ENCODE assay signal across 32 cellular contexts in genomic region chr3:37037352-37037751, GRCh38. TPM values are rescaled to one million over a fixed set of nuclear protein-coding genes. Genes with fewer than 3 reads are reported as not detected.
A peak's percentile ranks its signal among the peaks of the same experiment; 100 is the strongest.
DNase-seq lines count a peak whose midpoint lies in the region; ATAC-seq, FAIRE-seq and TF ChIP-seq lines count a peak whose summit lies in the region.
"Had no signal": no experiment of that assay in that cellular context is flagged by ENCODE, and none has a peak within 500 bp of the region (broad histone marks: within the 10 kb centered on the region; RNA-seq: fewer than 3 reads in every experiment).

No MANE protein-coding gene starts in this region.

- H3K27ac ChIP-seq in K562 (ENCODE audit: extremely low read depth, low read depth, low read length): no peak overlapping the region
- H3K27ac ChIP-seq: 22Rv1; A549; BLaER1; BLaER1 treated with 17β-estradiol and CSF1 and Interleukin-3, amounts not matched to agents 10 nM and 100 nM; C4-2B had no signal

- POLR2A ChIA-PET in K562 (lab: Yijun Ruan, JAX): interaction anchor here (0.6 to 2.5 kb wide), 5 partner anchors 12 to 362 kb away, joined by 3 to 7 read pairs (median 3); partner anchors contain the start of gene MLH1

- H3K9me3 Mint-ChIP-seq in activated naive CD4-positive, alpha-beta T cell treated with anti-CD3 and anti-CD28 coated beads, Interleukin-2, amount 10 ng/mL, durations not matched to agents 7 days and 5 days: no peaks in the 10 kb centered on the region
- peaks cover 8% of the 10 kb centered on the region for H3K9me3 Mint-ChIP-seq in activated naive CD4-positive, alpha-beta T cell treated with anti-CD3 and anti-CD28 coated beads for 36 hours
- H3K9me3 Mint-ChIP-seq: CD4-positive, alpha-beta T cell had no signal

- no peaks in the 10 kb centered on the region for H3K27me3 ChIP-seq in K562 (ENCODE audit: control insufficient read depth in 2 of 2, insufficient read depth in 2 of 2, low read length in 2 of 2)
- H3K27me3 ChIP-seq: BE2C; BLaER1; BLaER1 treated with 17β-estradiol and CSF1 and Interleukin-3, amounts not matched to agents 10 nM and 100 nM had no signal

- no peaks in the 10 kb centered on the region for H3K4me1 ChIP-seq in K562 (replicated peaks in 1 of 2; ENCODE audit: control insufficient read depth in 2 of 2, insufficient read depth in 2 of 2, low read length in 2 of 2)
- H3K4me1 ChIP-seq: A549; BE2C; BLaER1; BLaER1 treated with 17β-estradiol and CSF1 and Interleukin-3, amounts not matched to agents 10 nM and 100 nM; Caco-2 had no signal

- H3K27me3 Mint-ChIP-seq in activated naive CD4-positive, alpha-beta T cell treated with anti-CD3 and anti-CD28 coated beads, Interleukin-2, amount 10 ng/mL, durations not matched to agents 7 days and 5 days: no peaks in the 10 kb centered on the region
- no peaks in the 10 kb centered on the region for H3K27me3 Mint-ChIP-seq in activated naive CD4-positive, alpha-beta T cell treated with anti-CD3 and anti-CD28 coated beads for 36 hours (ENCODE audit: low read depth)
- H3K27me3 Mint-ChIP-seq: B cell; CD4-positive, alpha-beta memory T cell; CD4-positive, alpha-beta T cell; CD4-positive, CD25-positive, alpha-beta regulatory T cell; CD8-positive, alpha-beta memory T cell had no signal

- no peak for TF ChIP-seq POLR2A in K562 (conservative IDR thresholded peaks at IDR 0.05)

- no peak for TF ChIP-seq RAD21 in K562 (CRISPR knock-in tag; conservative IDR thresholded peaks at IDR 0.05 in 1 of 2, IDR thresholded peaks at IDR 0.05 in 1 of 2)

- H3K4me3 ChIP-seq in K562: no peak overlapping the region
- H3K4me3 ChIP-seq: A549; BLaER1; BLaER1 treated with 17β-estradiol and CSF1 and Interleukin-3, amounts not matched to agents 10 nM and 100 nM had no signal

- BruUV-seq in K562 (replicated peaks; lab: Mats Ljungman, UMichigan): no TSS peak

- H2AFZ ChIP-seq in K562 (ENCODE audit: low read depth, low read length): no peak overlapping the region

- H3K9me1 ChIP-seq in K562 (ENCODE audit: control insufficient read depth, insufficient read depth, low read length): no peaks in the 10 kb centered on the region

- no peak overlapping the region for H3K9ac ChIP-seq in K562 (ENCODE audit: insufficient read depth in 1 of 2, low read depth in 2 of 2, low read length in 2 of 2)
- H3K9ac ChIP-seq: BLaER1; BLaER1 treated with 17β-estradiol and CSF1 and Interleukin-3, amounts not matched to agents 10 nM and 100 nM had no signal

- ATAC-seq in K562: no peak
- ATAC-seq: A549; CD8-positive, alpha-beta T cell had no signal

- H3K4me2 ChIP-seq in K562 (ENCODE audit: insufficient read depth, low read length): no peak overlapping the region
- H3K4me2 ChIP-seq: A549; BLaER1; BLaER1 treated with 17β-estradiol and CSF1 and Interleukin-3, amounts not matched to agents 10 nM and 100 nM had no signal

- no peak overlapping the region for H3K4me3 Mint-ChIP-seq in activated naive CD4-positive, alpha-beta T cell treated with anti-CD3 and anti-CD28 coated beads, Interleukin-2, amount 10 ng/mL, durations not matched to agents 7 days and 5 days
- H3K4me3 Mint-ChIP-seq in activated naive CD4-positive, alpha-beta T cell treated with anti-CD3 and anti-CD28 coated beads for 36 hours: no peak overlapping the region
- H3K4me3 Mint-ChIP-seq: B cell; CD14-positive monocyte; CD4-positive, alpha-beta memory T cell; CD4-positive, alpha-beta T cell; CD4-positive, CD25-positive, alpha-beta regulatory T cell; CD8-positive, alpha-beta memory T cell; CD8-positive, alpha-beta T cell had no signal

- intact Hi-C loops in activated naive CD4-positive, alpha-beta T cell treated with anti-CD3 and anti-CD28 coated beads for 36 hours (cut with micrococcal nuclease): no loop called here
- intact Hi-C loops in K562 (cut with micrococcal nuclease): no loop called here

- H3K27ac Mint-ChIP-seq in activated naive CD4-positive, alpha-beta T cell treated with anti-CD3 and anti-CD28 coated beads, Interleukin-2, amount 10 ng/mL, durations not matched to agents 7 days and 5 days: peak overlapping the region; percentile 6
- H3K27ac Mint-ChIP-seq in activated naive CD4-positive, alpha-beta T cell treated with anti-CD3 and anti-CD28 coated beads for 36 hours: no peak overlapping the region
- H3K27ac Mint-ChIP-seq: B cell; CD4-positive, alpha-beta T cell; CD4-positive, CD25-positive, alpha-beta regulatory T cell; CD8-positive, alpha-beta T cell had no signal

- no peak for DNase-seq in activated naive CD4-positive, alpha-beta T cell treated with anti-CD3 and anti-CD28 coated beads, Interleukin-2, amount 10 ng/mL, durations not matched to agents 7 days and 5 days
- no peak for DNase-seq in activated naive CD4-positive, alpha-beta T cell treated with anti-CD3 and anti-CD28 coated beads for 36 hours
- DNase-seq in K562 (ENCODE audit: extremely low read depth in 1 of 4, low spot score in 3 of 4): no peak
- DNase-seq in activated CD4-positive, CD25-positive, alpha-beta regulatory T cell (lab: John Stamatoyannopoulos, UW): no peak
- DNase-seq: 8988T; ACHN; AML-193; BE2C; C1 segment of cervical spinal cord; Caco-2; Calu3; CD4-positive, alpha-beta memory T cell; CD4-positive, alpha-beta T cell; CD4-positive, CD25-positive, alpha-beta regulatory T cell; CD8-positive, alpha-beta memory T cell; CD8-positive, alpha-beta T cell; COR-L47; DMS 273 treated with DMSO at 0.1 percent for 48 hours; DMS153; DMS53; DMS79; DMS79 treated with DMSO at 0.1 percent for 48 hours; DND-41; EL had no signal

- peak; percentile 40; the same call in 1 of the 2 replicates for TF ChIP-seq EP300 in K562 (IDR thresholded peaks at IDR 0.05; ENCODE audit: low read length)

- in situ Hi-C loops in K562 (cut with MboI): no loop called here

- 84% methylated on average over 3 of the region's 3 CpGs for WGBS in K562 (ENCODE audit: insufficient coverage, low coverage, missing lambda C conversion rate)

- CTCF ChIA-PET in activated naive CD4-positive, alpha-beta T cell treated with anti-CD3 and anti-CD28 coated beads, Interleukin-2, amount 10 ng/mL, durations not matched to agents 7 days and 5 days (lab: Charles Lee): no interaction called here
- CTCF ChIA-PET in activated naive CD4-positive, alpha-beta T cell treated with anti-CD3 and anti-CD28 coated beads for 36 hours (lab: Charles Lee): interaction anchor here (2.2 kb wide), 1 partner anchor 14 kb away, joined by 6 read pairs; no protein-coding TSS in a partner anchor
- CTCF ChIA-PET in K562 (lab: Yijun Ruan, JAX; ENCODE audit: low intra/inter-chr PET ratio): no interaction called here

- peaks cover 3% of the 10 kb centered on the region for H3K9me3 ChIP-seq in K562 (replicated peaks; ENCODE audit: control insufficient read depth, insufficient read depth, low read depth, low read length)
- H3K9me3 ChIP-seq: BE2C, Caco-2 had no signal

- H3K36me3 Mint-ChIP-seq in activated naive CD4-positive, alpha-beta T cell treated with anti-CD3 and anti-CD28 coated beads, Interleukin-2, amount 10 ng/mL, durations not matched to agents 7 days and 5 days: peaks cover 69% of the 10 kb centered on the region
- H3K36me3 Mint-ChIP-seq in activated naive CD4-positive, alpha-beta T cell treated with anti-CD3 and anti-CD28 coated beads for 36 hours (ENCODE audit: low read depth): peaks cover 72% of the 10 kb centered on the region

- FAIRE-seq in K562 (lab: Jason Lieb, UNC): no peak
- FAIRE-seq: A204.1, A549 had no signal

- H3K36me3 ChIP-seq in K562 (ENCODE audit: control insufficient read depth, insufficient read depth, low read length): peaks cover 97% of the 10 kb centered on the region

- TF ChIP-seq CTCF in K562 (IDR thresholded peaks at IDR 0.05 in 2 of 3, conservative IDR thresholded peaks at IDR 0.05 in 1 of 3; ENCODE audit: insufficient read depth in 2 of 3, low read depth in 1 of 3, low read length in 3 of 3): no peak

- no peaks in the 10 kb centered on the region for H3K4me1 Mint-ChIP-seq in activated naive CD4-positive, alpha-beta T cell treated with anti-CD3 and anti-CD28 coated beads, Interleukin-2, amount 10 ng/mL, durations not matched to agents 7 days and 5 days
- no peaks in the 10 kb centered on the region for H3K4me1 Mint-ChIP-seq in activated naive CD4-positive, alpha-beta T cell treated with anti-CD3 and anti-CD28 coated beads for 36 hours (ENCODE audit: low read depth)
- H3K4me1 Mint-ChIP-seq: B cell, CD14-positive monocyte had no signal

- H3K79me2 ChIP-seq in K562 (ENCODE audit: control insufficient read depth, insufficient read depth, low read length): no peaks in the 10 kb centered on the region

- no peaks in the 10 kb centered on the region for H4K20me1 ChIP-seq in K562 (replicated peaks; ENCODE audit: control insufficient read depth, insufficient read depth, low read length)
- H4K20me1 ChIP-seq: BLaER1; BLaER1 treated with 17β-estradiol and CSF1 and Interleukin-3, amounts not matched to agents 10 nM and 100 nM had no signal

RNA-seq across cellular contexts. Expression of gene MLH1, which starts 44.0 kb away (rescaled TPM):
- 10 to 100 TPM; 86.6 to 95.3 TPM for total RNA-seq in activated naive CD4-positive, alpha-beta T cell treated with anti-CD3 and anti-CD28 coated beads for 36 hours
- total RNA-seq in K562 (2011; cell fraction: chromatin; rRNA removed; ENCODE audit: low replicate concordance): 83.9 and 136 TPM in 2 replicates
- 66.8 and 72.0 TPM in 2 replicates for total RNA-seq in K562 (2011; cell fraction: nucleolus; rRNA removed)
- total RNA-seq in K562 (2011; cell fraction: nucleoplasm; rRNA removed): 70.8 and 71.4 TPM in 2 replicates
- total RNA-seq in K562 (2014; rRNA removed) (106 and 123 TPM in 2 replicates), K562 (2014; rRNA removed; fragmentation: Illumina TruSeq; extraction: Trizol) (116 and 132 TPM in 2 replicates), K562 (2015; rRNA removed; fragmentation: Illumina TruSeq; extraction: Trizol) (117 TPM in 2 replicates), K562 (2021) (76.0 and 76.4 TPM in 2 replicates)
- polyA plus RNA-seq in K562 (2011; rRNA removed) (103 and 144 TPM in 2 replicates), K562 (2014; fragmentation: Illumina TruSeq; extraction: Trizol) (122 and 155 TPM in 2 replicates), K562 (2014; fragmentation: Nextera tagmentation; extraction: Ambion mirVana) (100 to 1,000 TPM in 1 of 2 experiments, 10 to 100 TPM in 1; 81.6 to 134 TPM), K562 (2014; rRNA removed) (82.1 and 113 TPM in 2 replicates)
- polyA plus RNA-seq in K562 (2011; cell fraction: cytosol; rRNA removed): 69.9 and 93.3 TPM in 2 replicates
- 67.3 and 75.6 TPM in 2 replicates for polyA plus RNA-seq in K562 (2011; cell fraction: nucleus; rRNA removed)
- polyA plus RNA-seq in K562 (2012): 77.3 and 88.6 TPM in 2 replicates
- polyA minus RNA-seq in K562 (2011; rRNA and poly(A)+ RNA removed): 129 and 140 TPM in 2 replicates
- 39.0 and 63.0 TPM in 2 replicates for polyA minus RNA-seq in K562 (2011; cell fraction: cytosol; rRNA and poly(A)+ RNA removed)
- polyA minus RNA-seq in K562 (2011; cell fraction: nucleus; rRNA and poly(A)+ RNA removed): 68.0 and 99.2 TPM in 2 replicates

RNA-seq across cellular contexts. Expression of gene EPM2AIP1, which starts 44.4 kb away (rescaled TPM):
- total RNA-seq in activated naive CD4-positive, alpha-beta T cell treated with anti-CD3 and anti-CD28 coated beads for 36 hours: 10 to 100 TPM; 10.8 to 13.1 TPM
- total RNA-seq in K562 (2011; cell fraction: chromatin; rRNA removed; ENCODE audit: low replicate concordance): 36.0 and 108 TPM in 2 replicates
- total RNA-seq in K562 (2011; cell fraction: nucleolus; rRNA removed): 30.2 and 35.8 TPM in 2 replicates
- total RNA-seq in K562 (2011; cell fraction: nucleoplasm; rRNA removed): 78.0 and 139 TPM in 2 replicates
- 14.6 and 16.3 TPM in 2 replicates for total RNA-seq in K562 (2014; rRNA removed)
- 29.0 and 29.5 TPM in 2 replicates for total RNA-seq in K562 (2014; rRNA removed; fragmentation: Illumina TruSeq; extraction: Trizol)
- 30.7 and 38.3 TPM in 2 replicates for total RNA-seq in K562 (2015; rRNA removed; fragmentation: Illumina TruSeq; extraction: Trizol)
- total RNA-seq in K562 (2021): 19.3 and 22.6 TPM in 2 replicates
- polyA plus RNA-seq in K562 (2011; rRNA removed): 44.8 and 47.2 TPM in 2 replicates
- 9.6 and 28.4 TPM in 2 replicates for polyA plus RNA-seq in K562 (2011; cell fraction: cytosol; rRNA removed)
- polyA plus RNA-seq in K562 (2011; cell fraction: nucleus; rRNA removed): 82.8 and 119 TPM in 2 replicates
- polyA plus RNA-seq in K562 (2012): 16.8 and 23.8 TPM in 2 replicates
- 20.9 and 25.2 TPM in 2 replicates for polyA plus RNA-seq in K562 (2014; fragmentation: Illumina TruSeq; extraction: Trizol)
- polyA plus RNA-seq in K562 (2014; fragmentation: Nextera tagmentation; extraction: Ambion mirVana): 1 to 10 TPM; 6.7 to 9.2 TPM
- polyA plus RNA-seq in K562 (2014; rRNA removed): 21.7 and 29.1 TPM in 2 replicates
- polyA minus RNA-seq in K562 (2011; rRNA and poly(A)+ RNA removed): 58.8 and 67.3 TPM in 2 replicates
- polyA minus RNA-seq in K562 (2011; cell fraction: cytosol; rRNA and poly(A)+ RNA removed): 13.6 and 14.8 TPM in 2 replicates
- 86.4 and 147 TPM in 2 replicates for polyA minus RNA-seq in K562 (2011; cell fraction: nucleus; rRNA and poly(A)+ RNA removed)
